Comparison of ENCODE assay signal across 7 cellular contexts in genomic region chr16:68120496-68120895, GRCh38. TPM values are rescaled to one million over a fixed set of nuclear protein-coding genes. Genes with fewer than 3 reads are reported as not detected.
DNase-seq lines count a peak whose midpoint lies in the region; ATAC-seq, FAIRE-seq and TF ChIP-seq lines count a peak whose summit lies in the region.
"Not testable (repeated sequence)": the region's sequence is repeated elsewhere in the genome, so short reads cannot be mapped to it uniquely, and the experiment has no call there.

No MANE protein-coding gene starts in this region.

- RAD21 ChIA-PET in GM12878 (lab: Charles Lee; ENCODE audit: unreplicated experiment) = interaction anchor here (1.1 to 3.5 kb wide), 4 partner anchors 9 to 59 kb away, joined by 3 to 24 read pairs (median 6); no protein-coding TSS in a partner anchor

- not testable (repeated sequence) for ATAC-seq in CD8-positive, alpha-beta T cell; T-helper 17 cell; GM12878; naive thymus-derived CD4-positive, alpha-beta T cell; gastrocnemius medialis

- intact Hi-C loops in CD8-positive, alpha-beta T cell (cut with DNase I, micrococcal nuclease); GM12878 (cut with micrococcal nuclease; ENCODE audit: unreplicated experiment); naive thymus-derived CD4-positive, alpha-beta T cell (cut with micrococcal nuclease); gastrocnemius medialis (cut with DNase I; ENCODE audit: low total_unique reads): not testable (repeated sequence)

- CTCF ChIA-PET in CD8-positive, alpha-beta T cell (lab: Charles Lee) = interaction anchor here (0.7 to 3.0 kb wide), 2 partner anchors 27 to 58 kb away, joined by 4 to 9 read pairs; no protein-coding TSS in a partner anchor
- CTCF ChIA-PET in GM12878 (lab: Yijun Ruan, JAX) = interaction anchor here (0.7 to 5.4 kb wide), 7 partner anchors 8 to 107 kb away, joined by 3 to 58 read pairs (median 6); partner anchors contain the start of gene NFATC3
- CTCF ChIA-PET in naive thymus-derived CD4-positive, alpha-beta T cell (lab: Charles Lee) = interaction anchor here (0.6 to 4.4 kb wide), 2 partner anchors 12 to 27 kb away, joined by 3 to 18 read pairs; no protein-coding TSS in a partner anchor

- peak overlapping the region; percentile 17; the same call in 1 of the 2 replicates for H3K4me2 ChIP-seq in GM12878 (ENCODE audit: control insufficient read depth, insufficient read depth)

- H3K79me2 ChIP-seq in GM12878 (ENCODE audit: control insufficient read depth, insufficient read depth, low read length) = peaks cover 53% of the 10 kb centered on the region

- not testable (repeated sequence) for TF ChIP-seq CTCF in CD8-positive, alpha-beta T cell (IDR thresholded peaks at IDR 0.05); GM12878 (IDR thresholded peaks at IDR 0.05 in 2 of 3, conservative IDR thresholded peaks at IDR 0.05 in 1 of 3; ENCODE audit: control insufficient read depth in 2 of 3, extremely low read depth in 1 of 3, insufficient read depth in 1 of 3, low read depth in 3 of 3, low read length in 3 of 3); gastrocnemius medialis (IDR thresholded peaks at IDR 0.05 in 4 of 5, conservative IDR thresholded peaks at IDR 0.05 in 1 of 5)

- H3K36me3 Mint-ChIP-seq in CD8-positive, alpha-beta T cell = peaks cover 26% of the 10 kb centered on the region
- not testable (repeated sequence) for H3K36me3 Mint-ChIP-seq in T-helper 17 cell (ENCODE audit: low read depth); immature natural killer cell
- peaks cover 22% of the 10 kb centered on the region for H3K36me3 Mint-ChIP-seq in activated T-cell treated with anti-CD3 and anti-CD28 coated beads, Interleukin-2, amount 50 U/mL, for 24 hours (ENCODE audit: low read depth)
- H3K36me3 Mint-ChIP-seq in naive thymus-derived CD4-positive, alpha-beta T cell = peaks cover 3 to 14% (median 9%) of the 10 kb centered on the region in 5 donors

- peaks cover 81% of the 10 kb centered on the region for H3K4me1 Mint-ChIP-seq in CD8-positive, alpha-beta T cell (ENCODE audit: low read depth)
- H3K4me1 Mint-ChIP-seq in T-helper 17 cell (peaks cover 50% of the 10 kb centered on the region), immature natural killer cell (peaks cover 83 to 90% of the 10 kb centered on the region in 2 donors)
- peaks cover 71% of the 10 kb centered on the region for H3K4me1 Mint-ChIP-seq in activated T-cell treated with anti-CD3 and anti-CD28 coated beads, Interleukin-2, amount 50 U/mL, for 24 hours (ENCODE audit: low read depth)
- H3K4me1 Mint-ChIP-seq in naive thymus-derived CD4-positive, alpha-beta T cell = peaks cover 51 to 85% (median 71%) of the 10 kb centered on the region in 7 donors

- in situ Hi-C loops in GM12878 (cut with MboI); gastrocnemius medialis (cut with MboI; ENCODE audit: low sequenced_read_pairs in 4 of 4): not testable (repeated sequence)

- not testable (repeated sequence) for H3K9me3 Mint-ChIP-seq in CD8-positive, alpha-beta T cell; activated T-cell treated with anti-CD3 and anti-CD28 coated beads, Interleukin-2, amount 50 U/mL, for 24 hours; immature natural killer cell; naive thymus-derived CD4-positive, alpha-beta T cell

- TF ChIP-seq POLR2A in GM12878 (IDR thresholded peaks at IDR 0.05; ENCODE audit: low read depth, low read length); gastrocnemius medialis (IDR thresholded peaks at IDR 0.05): not testable (repeated sequence)

- H3K27me3 Mint-ChIP-seq in CD8-positive, alpha-beta T cell (ENCODE audit: low read depth); T-helper 17 cell; activated T-cell treated with anti-CD3 and anti-CD28 coated beads, Interleukin-2, amount 50 U/mL, for 24 hours; immature natural killer cell (ENCODE audit: low read depth in 3 of 3); naive thymus-derived CD4-positive, alpha-beta T cell: not testable (repeated sequence)

- POLR2A ChIA-PET in CD8-positive, alpha-beta T cell (lab: Charles Lee) = interaction anchor here (0.6 to 2.0 kb wide), 3 partner anchors 18 to 198 kb away, joined by 3 to 5 read pairs (median 3); no protein-coding TSS in a partner anchor
- POLR2A ChIA-PET in GM12878 (lab: Charles Lee) = interaction anchor here (0.5 to 4.1 kb wide), 4 partner anchors 27 to 420 kb away, joined by 4 to 28 read pairs (median 5); partner anchors contain the start of gene NFATC3
- POLR2A ChIA-PET in naive thymus-derived CD4-positive, alpha-beta T cell (lab: Charles Lee) = interaction anchor here (0.6 to 0.7 kb wide), 4 partner anchors 8 to 696 kb away, joined by 3 to 7 read pairs (median 4); no protein-coding TSS in a partner anchor

- not testable (repeated sequence) for H4K20me1 ChIP-seq in GM12878 (ENCODE audit: control insufficient read depth, insufficient read depth)

- SMC1A ChIA-PET in GM12878 (lab: Charles Lee; ENCODE audit: uncharacterized antibody, unreplicated experiment) = interaction anchor here (0.6 to 6.2 kb wide), 13 partner anchors 11 to 314 kb away, joined by 3 to 45 read pairs (median 4); partner anchors contain the start of genes NFATC3, RANBP10 and TSNAXIP1

- not testable (repeated sequence) for H2AFZ ChIP-seq in GM12878 (ENCODE audit: control insufficient read depth, low read depth, low read length)

- peak overlapping the region; percentile 87 for H3K27ac Mint-ChIP-seq in CD8-positive, alpha-beta T cell
- peak overlapping the region; percentile 85 for H3K27ac Mint-ChIP-seq in T-helper 17 cell
- H3K27ac Mint-ChIP-seq in activated T-cell treated with anti-CD3 and anti-CD28 coated beads, Interleukin-2, amount 50 U/mL, for 24 hours = peak overlapping the region; percentile 67
- H3K27ac Mint-ChIP-seq in immature natural killer cell = peak overlapping the region; percentile 80 to 91 (median 87)
- peak overlapping the region in 8 of 9 donors; percentile 4 to 88 (median 61) for H3K27ac Mint-ChIP-seq in naive thymus-derived CD4-positive, alpha-beta T cell

- not testable (repeated sequence) for TF ChIP-seq RAD21 in GM12878 (IDR thresholded peaks at IDR 0.05; ENCODE audit: insufficient read depth, low read depth, low read length)

- not testable (repeated sequence) for TF ChIP-seq EP300 in GM12878 (IDR thresholded peaks at IDR 0.05; ENCODE audit: borderline replicate concordance in 1 of 2, control insufficient read depth in 1 of 2, low read depth in 2 of 2, low read length in 2 of 2)

- H3K36me3 ChIP-seq in CD8-positive, alpha-beta T cell (ENCODE audit: insufficient read depth, low read length); GM12878 (ENCODE audit: control insufficient read depth in 2 of 2, insufficient read depth in 2 of 2, low read length in 1 of 2); naive thymus-derived CD4-positive, alpha-beta T cell (ENCODE audit: control insufficient read depth in 2 of 3, insufficient read depth in 3 of 3, low read length in 3 of 3); gastrocnemius medialis: not testable (repeated sequence)

- not testable (repeated sequence) for DNase-seq in CD8-positive, alpha-beta T cell; T-helper 17 cell; activated T-cell treated with anti-CD3 and anti-CD28 coated beads, Interleukin-2, amount 50 U/mL, for 24 hours; GM12878 (ENCODE audit: low read depth, low spot score); immature natural killer cell; naive thymus-derived CD4-positive, alpha-beta T cell; gastrocnemius medialis

- not testable (repeated sequence) for H3K4me3 Mint-ChIP-seq in CD8-positive, alpha-beta T cell; T-helper 17 cell; activated T-cell treated with anti-CD3 and anti-CD28 coated beads, Interleukin-2, amount 50 U/mL, for 24 hours
- H3K4me3 Mint-ChIP-seq in immature natural killer cell = peak overlapping the region; percentile 59 to 80 (median 73)
- peak overlapping the region in 5 of 10 donors; percentile 8 to 50 (median 36) for H3K4me3 Mint-ChIP-seq in naive thymus-derived CD4-positive, alpha-beta T cell

- 100% methylated on average over 5 of the region's 5 CpGs for WGBS in GM12878 (ENCODE audit: insufficient coverage, insufficient replicate concordance, low lambda C conversion rate, missing lambda C conversion rate)

- not testable (repeated sequence) for H3K4me3 ChIP-seq in CD8-positive, alpha-beta T cell (ENCODE audit: low read depth, low read length); GM12878; naive thymus-derived CD4-positive, alpha-beta T cell (ENCODE audit: low read length); gastrocnemius medialis

- not testable (repeated sequence) for FAIRE-seq in GM12878 (lab: Jason Lieb, UNC)

- not testable (repeated sequence) for H3K9me3 ChIP-seq in CD8-positive, alpha-beta T cell (ENCODE audit: low read length); T-helper 17 cell (ENCODE audit: control insufficient read depth, low read length, poor library complexity, severe bottlenecking); GM12878 (replicated peaks; ENCODE audit: control insufficient read depth, insufficient read depth, low read length); naive thymus-derived CD4-positive, alpha-beta T cell (ENCODE audit: control insufficient read depth in 2 of 3, low read length in 3 of 3); gastrocnemius medialis

- not testable (repeated sequence) for H3K27me3 ChIP-seq in CD8-positive, alpha-beta T cell (ENCODE audit: insufficient read depth, low read length); GM12878 (replicated peaks in 1 of 2; ENCODE audit: control insufficient read depth in 2 of 2, insufficient read depth in 2 of 2, low read length in 1 of 2); naive thymus-derived CD4-positive, alpha-beta T cell (ENCODE audit: control insufficient read depth in 2 of 2, insufficient read depth in 2 of 2, low read length in 2 of 2); gastrocnemius medialis

- BruUV-seq in GM12878 (replicated peaks; lab: Mats Ljungman, UMichigan) = not testable (repeated sequence)

- not testable (repeated sequence) for H3K27ac ChIP-seq in CD8-positive, alpha-beta T cell (ENCODE audit: low read depth, low read length); GM12878 (ENCODE audit: control insufficient read depth, insufficient read depth); naive thymus-derived CD4-positive, alpha-beta T cell (ENCODE audit: low read depth, low read length)
- H3K27ac ChIP-seq in gastrocnemius medialis = peak overlapping the region in 3 of 4 donors; percentile 18 to 46 (median 27)

- peaks cover 77% of the 10 kb centered on the region for H3K4me1 ChIP-seq in CD8-positive, alpha-beta T cell (ENCODE audit: insufficient read depth, low read length)
- H3K4me1 ChIP-seq in GM12878 (ENCODE audit: control insufficient read depth, insufficient read depth, low read length) (peaks cover 22% of the 10 kb centered on the region), gastrocnemius medialis (peaks cover 29 to 48% of the 10 kb centered on the region in 2 donors)
- peaks cover 29% of the 10 kb centered on the region in 2 donors for H3K4me1 ChIP-seq in naive thymus-derived CD4-positive, alpha-beta T cell (ENCODE audit: control insufficient read depth in 2 of 2, insufficient read depth in 2 of 2, low read length in 2 of 2)

- H3K9ac ChIP-seq in GM12878 (ENCODE audit: control insufficient read depth, insufficient read depth, low read length) = not testable (repeated sequence)

RNA-seq across cellular contexts. Expression of gene NFATC3, which starts 35.3 kb away (rescaled TPM):
- 10 to 100 TPM; 79.4 to 85.2 TPM for total RNA-seq in CD8-positive, alpha-beta T cell
- total RNA-seq in T-helper 17 cell (100 to 1,000 TPM in 1 of 2 donors, 10 to 100 TPM in 1; 94.5 to 101 TPM), GM12878 (2014; rRNA removed) (25.8 and 27.6 TPM in 2 replicates), GM12878 (2014; rRNA removed; fragmentation: Illumina TruSeq; extraction: Trizol) (21.2 and 23.2 TPM in 2 replicates), GM12878 (2021) (37.6 and 37.8 TPM in 2 replicates), gastrocnemius medialis (10 to 100 TPM; 47.9 to 72.7 (median 70.7) TPM)
- total RNA-seq in GM12878 (2013; cell fraction: nucleolus; rRNA removed) = 72.1 and 76.3 TPM in 2 replicates
- polyA plus RNA-seq in GM12878 (2011; ENCODE audit: low read depth) = 8.0 TPM
- polyA plus RNA-seq in GM12878 (2011; rRNA removed) (31.3 and 34.7 TPM in 2 replicates), GM12878 (2014; fragmentation: Illumina TruSeq; extraction: Trizol) (24.4 and 29.5 TPM in 2 replicates), GM12878 (2014; fragmentation: Nextera tagmentation; extraction: Ambion mirVana) (1 to 10 TPM; 4.2 to 5.5 TPM), GM12878 (2014; rRNA removed) (20.9 and 23.6 TPM in 2 replicates), GM12878 (2016; fragmentation: Nextera tagmentation; extraction: Ambion mirVana) (10 to 100 TPM; 25.4 to 32.2 TPM), immature natural killer cell (100 to 1,000 TPM in 2 of 3 donors, 10 to 100 TPM in 1; 66.5 to 160 (median 119) TPM)
- 26.9 and 27.8 TPM in 2 replicates for polyA plus RNA-seq in GM12878 (2011; cell fraction: cytosol; rRNA removed)
- polyA plus RNA-seq in GM12878 (2011; cell fraction: nucleus; rRNA removed) = 18.5 and 19.7 TPM in 2 replicates
- 9.8 and 10.5 TPM in 2 replicates for polyA plus RNA-seq in GM12878 (2012)
- polyA minus RNA-seq in GM12878 (2011; rRNA and poly(A)+ RNA removed) = 113 and 115 TPM in 2 replicates
- polyA minus RNA-seq in GM12878 (2011; cell fraction: cytosol; rRNA and poly(A)+ RNA removed) = 29.3 and 32.2 TPM in 2 replicates
- 27.4 and 39.6 TPM in 2 replicates for polyA minus RNA-seq in GM12878 (2011; cell fraction: nucleus; rRNA and poly(A)+ RNA removed)
- total RNA-seq in naive thymus-derived CD4-positive, alpha-beta T cell = 100 to 1,000 TPM; 120 to 151 (median 147) TPM
- polyA plus RNA-seq in naive thymus-derived CD4-positive, alpha-beta T cell = 100 to 1,000 TPM in 1 of 2 donors, 10 to 100 TPM in 1; 75.8 to 109 TPM
